Comparison of ENCODE assay signal across 32 cellular contexts in genomic region chr19:16841391-16841926, GRCh38. TPM values are rescaled to one million over a fixed set of nuclear protein-coding genes. Genes with fewer than 3 reads are reported as not detected.
"Had no signal": no experiment of that assay in that cellular context is flagged by ENCODE, and none has a peak within 500 bp of the region (broad histone marks: within the 10 kb centered on the region; RNA-seq: fewer than 3 reads in every experiment).

No MANE protein-coding gene starts in this region.

- H3K27me3 ChIP-seq: brain microvascular endothelial cell had no signal

- H3K27ac ChIP-seq: brain microvascular endothelial cell, VCaP had no signal

- ATAC-seq: activated naive CD4-positive, alpha-beta T cell treated with anti-CD3 and anti-CD28 coated beads, Interleukin-2, amount 50 U/mL, for 72 hours; activated T-cell treated with anti-CD3 and anti-CD28 coated beads, Interleukin-2, amount 50 U/mL, for 4 hours; Panc1; SK-N-SH treated with all-trans-retinoic acid at 6 μM for 48 hours; T-cell; T-helper 17 cell had no signal

- DNase-seq: activated B cell treated with CpG ODN at 0.5 μM for 24 hours; activated CD4-positive, alpha-beta memory T cell treated with anti-CD3 and anti-CD28 coated beads for 36 hours; activated CD4-positive, alpha-beta T cell treated with anti-CD3 and anti-CD28 coated beads for 4 hours; activated CD4-positive, alpha-beta T cell treated with anti-CD3 and anti-CD28 coated beads, Interleukin-2, amount 50 U/mL, for 1 hour; activated CD4-positive, CD25-positive, alpha-beta regulatory T cell treated with anti-CD3 and anti-CD28 coated beads, Interleukin-2, amount 50 U/mL, for 72 hours; activated CD8-positive, alpha-beta memory T cell treated with anti-CD3 and anti-CD28 coated beads, Interleukin-2, amount 50 U/mL, for 4 hours; activated gamma-delta T cell treated with Interleukin-2 at 50 U/mL for 16 hours; activated naive CD4-positive, alpha-beta T cell treated with anti-CD3 and anti-CD28 coated beads for 36 hours; activated T-cell treated with anti-CD3 and anti-CD28 coated beads for 4 hours; activated T-cell treated with anti-CD3 and anti-CD28 coated beads, Interleukin-2, amount 50 U/mL, for 4 hours; aorta; brain microvascular endothelial cell; Karpas-422; KBM-7; NCI-H1105; NCI-H1417 treated with DMSO at 0.1 percent for 48 hours; NCI-H187 treated with DMSO at 0.1 percent for 48 hours; NCI-H2081; NCI-H226; NCI-H446 treated with DMSO at 0.1 percent for 48 hours; NCI-H524; NCI-H69; SIG-M5; T-cell; T-helper 17 cell had no signal

RNA-seq across cellular contexts. Expression of gene F2RL3, which starts 47.3 kb away (rescaled TPM):
- total RNA-seq: activated CD4-positive, alpha-beta memory T cell treated with anti-CD3 and anti-CD28 coated beads for 36 hours; activated naive CD4-positive, alpha-beta T cell treated with anti-CD3 and anti-CD28 coated beads for 36 hours; activated naive CD4-positive, alpha-beta T cell treated with anti-CD3 and anti-CD28 coated beads, Interleukin-2, amount 50 U/mL, for 72 hours; activated T-helper 1 cell treated with anti-CD3 and anti-CD28 coated beads, Interleukin-12 subunit alpha, Interleukin-12 subunit beta, Interleukin-2, Interleukin-4 antibody, amounts not matched to agents 30 ng/mL and 10 ng/mL and 1 ng/mL, durations not matched to agents 14 hours and 24 hours and 36 hours; MCF 10A; SK-MEL-5 had no signal
